14 cellular contexts compared by ENCODE assay signal in the genomic region with DNA sequence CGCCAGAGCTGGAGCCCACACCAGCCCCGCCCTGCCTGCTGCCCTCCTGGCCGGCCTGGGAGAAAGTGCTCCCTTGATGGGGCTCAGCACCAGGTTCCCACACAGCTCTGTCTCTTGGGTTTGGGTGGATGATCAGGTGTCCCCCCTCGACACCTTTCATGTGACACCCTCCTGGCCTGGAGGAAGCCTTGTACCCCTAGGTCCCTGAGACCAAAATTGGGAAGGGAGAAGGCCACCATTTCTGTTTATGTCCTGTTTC. TPM values are rescaled to one million over a fixed set of nuclear protein-coding genes. Genes with fewer than 3 reads are reported as not detected.
DNase-seq lines count a peak whose midpoint lies in the region; ATAC-seq and TF ChIP-seq lines count a peak whose summit lies in the region.
"Had no signal": no experiment of that assay in that cellular context is flagged by ENCODE, and none has a peak within 500 bp of the region (broad histone marks: within the 10 kb centered on the region; RNA-seq: fewer than 3 reads in every experiment).

No MANE protein-coding gene starts in this region.

- no peaks in the 10 kb centered on the region for H3K9me3 ChIP-seq in endodermal cell (ENCODE audit: control insufficient read depth, low read length)
- H3K9me3 ChIP-seq in vagina: no peaks in the 10 kb centered on the region

- peaks cover 6% of the 10 kb centered on the region for H3K4me1 Mint-ChIP-seq in endodermal cell
- H3K4me1 Mint-ChIP-seq in osteocyte (ENCODE audit: unreplicated experiment): peaks cover 17% of the 10 kb centered on the region

- DNase-seq in Right ventricle myocardium superior (peak; percentile 31), Right ventricle myocardium inferior (ENCODE audit: missing footprints) (no peak), endodermal cell (no peak), osteocyte (ENCODE audit: extremely low spot score, unreplicated experiment) (no peak), vagina (ENCODE audit: extremely low spot score in 2 of 2) (no peak)
- DNase-seq: MV-4-11, NCI-H2171, retina had no signal

- no peak overlapping the region for H3K9ac ChIP-seq in endodermal cell (ENCODE audit: extremely low read depth, low read length, poor library complexity, severe bottlenecking)

- H3K27me3 ChIP-seq in endodermal cell (ENCODE audit: control insufficient read depth, insufficient read depth, low read length, poor library complexity, severe bottlenecking) (no peaks in the 10 kb centered on the region), vagina (no peaks in the 10 kb centered on the region)

- WGBS in endodermal cell (ENCODE audit: insufficient coverage in 1 of 2, insufficient read length in 1 of 2), 2 experiments: 84 to 100% methylated on average over 3 to 4 of the region's 4 CpGs

- H3K9me3 Mint-ChIP-seq in endodermal cell: no peaks in the 10 kb centered on the region
- H3K9me3 Mint-ChIP-seq in osteocyte (ENCODE audit: unreplicated experiment): no peaks in the 10 kb centered on the region
- H3K9me3 Mint-ChIP-seq: stimulated activated naive CD8-positive, alpha-beta T cell treated with anti-CD3 and anti-CD28 coated beads, Interleukin-15, Interleukin-2, amounts not matched to agents 100 ng/mL and 50 ng/mL, for 24 hours had no signal

- intact Hi-C loops in Right ventricle myocardium superior (cut with DNase I) (loop anchor here (5.0 kb wide), 2 partner anchors 68 to 213 kb away; a partner anchor contains a TSS), Right ventricle myocardium inferior (cut with DNase I) (loop anchor here (2.0 to 5.0 kb wide), 2 partner anchors 69 to 233 kb away; a partner anchor contains a TSS), vagina (cut with DNase I) (loop anchor here (5.0 to 10.0 kb wide), 2 partner anchors 68 to 231 kb away; a partner anchor contains a TSS)

- ATAC-seq in Right ventricle myocardium superior (ENCODE audit: poor library complexity): no peak
- ATAC-seq in Right ventricle myocardium inferior: no peak
- no peak for ATAC-seq in HG03565 (IDR thresholded peaks at IDR 0.05; ENCODE audit: unreplicated experiment)
- ATAC-seq in HG03095 (IDR thresholded peaks at IDR 0.05; ENCODE audit: unreplicated experiment): no peak
- ATAC-seq in HG03039 (IDR thresholded peaks at IDR 0.05; ENCODE audit: unreplicated experiment): no peak
- ATAC-seq: activated CD4-positive, CD25-positive, alpha-beta regulatory T cell treated with anti-CD3 and anti-CD28 coated beads, Interleukin-2, amount 50 U/mL, for 24 hours had no signal

- H3K27me3 Mint-ChIP-seq in endodermal cell (ENCODE audit: insufficient read depth) (peaks cover 17% of the 10 kb centered on the region), osteocyte (ENCODE audit: unreplicated experiment) (peaks cover 6% of the 10 kb centered on the region)

- H3K27ac Mint-ChIP-seq in endodermal cell: peak overlapping the region; percentile 23
- peak overlapping the region; percentile 63 for H3K27ac Mint-ChIP-seq in osteocyte (ENCODE audit: unreplicated experiment)
- H3K27ac Mint-ChIP-seq: stimulated activated naive CD8-positive, alpha-beta T cell treated with anti-CD3 and anti-CD28 coated beads, Interleukin-15, Interleukin-2, amounts not matched to agents 100 ng/mL and 50 ng/mL, for 24 hours had no signal

- TF ChIP-seq CTCF in endodermal cell (conservative IDR thresholded peaks at IDR 0.05): no peak
- TF ChIP-seq CTCF in osteocyte (IDR thresholded peaks at IDR 0.05): no peak
- no peak for TF ChIP-seq CTCF in vagina (IDR thresholded peaks at IDR 0.05)

- H3K36me3 Mint-ChIP-seq in endodermal cell (ENCODE audit: low read depth) (no peaks in the 10 kb centered on the region), osteocyte (ENCODE audit: unreplicated experiment) (no peaks in the 10 kb centered on the region)

- no peaks in the 10 kb centered on the region for H3K4me1 ChIP-seq in endodermal cell (ENCODE audit: control insufficient read depth, insufficient read depth, low read length)
- H3K4me1 ChIP-seq in vagina: peaks cover 14% of the 10 kb centered on the region

- H3K36me3 ChIP-seq in endodermal cell (ENCODE audit: control insufficient read depth, insufficient read depth, low read length) (no peaks in the 10 kb centered on the region), vagina (no peaks in the 10 kb centered on the region)

- TF ChIP-seq POLR2A in vagina (IDR thresholded peaks at IDR 0.05): no peak

- no peak overlapping the region for H3K4me3 Mint-ChIP-seq in endodermal cell
- no peak overlapping the region for H3K4me3 Mint-ChIP-seq in osteocyte (ENCODE audit: unreplicated experiment)
- H3K4me3 Mint-ChIP-seq: stimulated activated naive CD8-positive, alpha-beta T cell treated with anti-CD3 and anti-CD28 coated beads, Interleukin-15, Interleukin-2, amounts not matched to agents 100 ng/mL and 50 ng/mL, for 24 hours had no signal

- H3K27ac ChIP-seq in endodermal cell (ENCODE audit: low read depth, low read length) (no peak overlapping the region), vagina (peak overlapping the region; percentile 65)

- H3K4me3 ChIP-seq in endodermal cell (ENCODE audit: low read length) (no peak overlapping the region), vagina (no peak overlapping the region)

RNA-seq across cellular contexts. Expression of a gene that starts 19.4 kb away (rescaled TPM):
- 3.2 TPM for total RNA-seq in Right ventricle myocardium superior
- total RNA-seq in Right ventricle myocardium inferior: 3.4 TPM
- 1 to 10 TPM; 5.9 to 9.1 TPM for total RNA-seq in endodermal cell
- polyA plus RNA-seq in endodermal cell (2013, experiment 1 of 2): 2.1 TPM
- polyA plus RNA-seq in endodermal cell (2013, experiment 2 of 2): 2.4 TPM
- 0.30 and 1.2 TPM in 2 replicates for total RNA-seq in osteocyte
- total RNA-seq in vagina: 44.0 TPM

RNA-seq across cellular contexts. Expression of a gene that starts 54.7 kb away (rescaled TPM):
- not detected for total RNA-seq in Right ventricle myocardium superior
- not detected for total RNA-seq in Right ventricle myocardium inferior
- not detected for total RNA-seq in endodermal cell
- not detected for polyA plus RNA-seq in endodermal cell (2013, experiment 1 of 2)
- polyA plus RNA-seq in endodermal cell (2013, experiment 2 of 2): not detected
- total RNA-seq in osteocyte: not detected in 2 replicates
- 0.49 TPM for total RNA-seq in vagina
- total RNA-seq: dermis microvascular lymphatic vessel endothelial cell had no signal

RNA-seq across cellular contexts. Expression of a gene that starts 58.8 kb away (rescaled TPM):
- total RNA-seq in Right ventricle myocardium superior (58.2 TPM), Right ventricle myocardium inferior (64.1 TPM), endodermal cell (10 to 100 TPM; 22.6 to 31.3 TPM), osteocyte (61.8 and 67.4 TPM in 2 replicates), vagina (44.7 TPM)
- 60.5 TPM for polyA plus RNA-seq in endodermal cell (2013, experiment 1 of 2)
- 63.1 TPM for polyA plus RNA-seq in endodermal cell (2013, experiment 2 of 2)
